Comparison of ENCODE assay signal across 8 cellular contexts in the genomic region with DNA sequence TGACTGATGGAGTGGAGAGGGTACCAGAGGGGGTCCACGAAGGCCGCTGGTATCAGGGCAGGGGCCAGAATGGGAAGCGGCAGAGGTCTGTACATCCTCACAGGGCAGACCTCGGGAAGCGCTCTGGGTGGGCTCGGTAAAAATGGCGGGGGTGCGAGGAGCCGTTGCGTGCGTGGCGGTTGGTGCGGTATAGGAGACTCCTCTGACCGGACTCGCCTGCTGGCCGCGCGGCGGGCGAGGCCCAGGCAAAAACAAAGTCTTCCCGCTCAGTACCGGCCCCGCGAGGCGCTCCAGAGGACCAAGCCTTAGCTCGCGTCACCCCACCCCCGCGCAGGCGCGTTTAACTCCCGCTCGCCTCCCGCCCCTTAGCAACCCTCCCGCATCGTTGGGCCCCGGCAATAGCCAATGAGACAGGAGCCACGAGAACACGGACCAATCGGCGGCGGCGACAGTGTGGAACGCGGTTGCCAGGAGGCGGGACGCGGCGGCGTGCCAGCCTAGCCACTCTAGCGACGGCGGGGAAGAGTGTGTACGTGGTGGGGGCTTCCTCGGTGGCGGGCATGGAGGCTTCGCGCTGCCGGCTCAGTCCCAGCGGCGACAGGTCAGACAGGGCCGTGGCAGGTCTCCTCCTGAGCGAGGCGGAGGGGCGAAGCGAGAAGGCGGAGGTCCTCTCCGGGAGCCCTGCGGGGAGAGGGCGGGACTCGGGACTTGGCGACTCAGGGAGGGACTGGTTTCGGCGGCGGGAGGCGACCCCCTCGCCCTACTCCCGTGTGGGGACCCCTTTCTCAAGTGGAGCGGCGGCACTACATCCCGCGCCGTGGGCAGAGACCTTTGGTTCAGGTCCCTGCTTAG. TPM values are rescaled to one million over a fixed set of nuclear protein-coding genes. Genes with fewer than 3 reads are reported as not detected.
A peak's percentile ranks its signal among the peaks of the same experiment; 100 is the strongest.
DNase-seq lines count a peak whose midpoint lies in the region; ATAC-seq and TF ChIP-seq lines count a peak whose summit lies in the region.

A gene with protein sequence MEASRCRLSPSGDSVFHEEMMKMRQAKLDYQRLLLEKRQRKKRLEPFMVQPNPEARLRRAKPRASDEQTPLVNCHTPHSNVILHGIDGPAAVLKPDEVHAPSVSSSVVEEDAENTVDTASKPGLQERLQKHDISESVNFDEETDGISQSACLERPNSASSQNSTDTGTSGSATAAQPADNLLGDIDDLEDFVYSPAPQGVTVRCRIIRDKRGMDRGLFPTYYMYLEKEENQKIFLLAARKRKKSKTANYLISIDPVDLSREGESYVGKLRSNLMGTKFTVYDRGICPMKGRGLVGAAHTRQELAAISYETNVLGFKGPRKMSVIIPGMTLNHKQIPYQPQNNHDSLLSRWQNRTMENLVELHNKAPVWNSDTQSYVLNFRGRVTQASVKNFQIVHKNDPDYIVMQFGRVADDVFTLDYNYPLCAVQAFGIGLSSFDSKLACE (plus strand): TSS at position 504 of the 852 bp plus-strand sequence. CDS start 57 bp downstream, at position 561.

- peaks cover 7% of the 10 kb centered on the region for H3K4me1 ChIP-seq in RWPE2 (ENCODE audit: insufficient read depth, poor library complexity, severe bottlenecking)

- DNase-seq in EL, result peak; percentile 98
- DNase-seq in GOT3 (lab: John Stamatoyannopoulos, UW), result peak; percentile 92
- peak; percentile 88 for DNase-seq in LNCaP clone FGC (ENCODE audit: low read depth)
- DNase-seq in RWPE2 (ENCODE audit: low spot score), result peak; percentile 100
- DNase-seq in activated effector memory CD4-positive, alpha-beta T cell treated with anti-CD3 and anti-CD28 coated beads, Interleukin-2, amount 50 U/mL, for 16 hours, result peak; percentile 100
- DNase-seq in fibroblast of the aortic adventitia (ENCODE audit: low read depth), result peak; percentile 97

- H3K9me3 ChIP-seq in RWPE2 (ENCODE audit: severe bottlenecking), result no peaks in the 10 kb centered on the region

- peak within 1 kb of the TSS; percentile 60 for H3K27ac ChIP-seq in RWPE2 (ENCODE audit: poor library complexity, severe bottlenecking)

- no peak for TF ChIP-seq CTCF in LNCaP clone FGC (IDR thresholded peaks at IDR 0.05; ENCODE audit: control insufficient read depth, extremely low read depth, insufficient read depth)
- TF ChIP-seq CTCF in RWPE2 (IDR thresholded peaks at IDR 0.05; ENCODE audit: poor library complexity, severe bottlenecking), result no peak
- peak; percentile 34 for TF ChIP-seq CTCF in fibroblast of the aortic adventitia (IDR thresholded peaks at IDR 0.05; ENCODE audit: insufficient read depth, low read length)
- no peak for TF ChIP-seq CTCF in nephron (IDR thresholded peaks at IDR 0.05; ENCODE audit: unreplicated experiment in 3 of 3)

- peaks cover 40% of the 10 kb centered on the region for H3K4me1 Mint-ChIP-seq in nephron
- H3K4me1 Mint-ChIP-seq in stimulated activated naive CD8-positive, alpha-beta T cell treated with anti-CD3 and anti-CD28 coated beads, Interleukin-15, Interleukin-2, amounts not matched to agents 100 ng/mL and 50 ng/mL, for 24 hours (ENCODE audit: low read depth), result peaks cover 37% of the 10 kb centered on the region

- peak within 1 kb of the TSS; percentile 92 to 98 (median 96) for H3K4me3 Mint-ChIP-seq in nephron
- H3K4me3 Mint-ChIP-seq in stimulated activated naive CD8-positive, alpha-beta T cell treated with anti-CD3 and anti-CD28 coated beads, Interleukin-15, Interleukin-2, amounts not matched to agents 100 ng/mL and 50 ng/mL, for 24 hours, result peak within 1 kb of the TSS; percentile 88

- peak within 1 kb of the TSS; percentile 93 to 96 (median 93) for H3K27ac Mint-ChIP-seq in nephron
- H3K27ac Mint-ChIP-seq in stimulated activated naive CD8-positive, alpha-beta T cell treated with anti-CD3 and anti-CD28 coated beads, Interleukin-15, Interleukin-2, amounts not matched to agents 100 ng/mL and 50 ng/mL, for 24 hours, result peak within 1 kb of the TSS; percentile 96

- peaks cover 33% of the 10 kb centered on the region for H3K36me3 ChIP-seq in RWPE2 (ENCODE audit: low read depth)

- H3K4me3 ChIP-seq in LNCaP clone FGC (ENCODE audit: low read depth, low read length) (peak within 1 kb of the TSS; percentile 95), RWPE2 (ENCODE audit: severe bottlenecking) (peak within 1 kb of the TSS; percentile 64), fibroblast of the aortic adventitia (ENCODE audit: low read depth, low read length) (peak within 1 kb of the TSS; percentile 94)

- no peaks in the 10 kb centered on the region for H3K27me3 ChIP-seq in RWPE2 (ENCODE audit: insufficient read depth, poor library complexity, severe bottlenecking)

- H3K9me3 Mint-ChIP-seq in nephron, result no peaks in the 10 kb centered on the region
- H3K9me3 Mint-ChIP-seq in stimulated activated naive CD8-positive, alpha-beta T cell treated with anti-CD3 and anti-CD28 coated beads, Interleukin-15, Interleukin-2, amounts not matched to agents 100 ng/mL and 50 ng/mL, for 24 hours, result no peaks in the 10 kb centered on the region

- H3K36me3 Mint-ChIP-seq in nephron (ENCODE audit: low read depth), result peaks cover 20% of the 10 kb centered on the region
- H3K36me3 Mint-ChIP-seq in stimulated activated naive CD8-positive, alpha-beta T cell treated with anti-CD3 and anti-CD28 coated beads, Interleukin-15, Interleukin-2, amounts not matched to agents 100 ng/mL and 50 ng/mL, for 24 hours (ENCODE audit: low read depth), result peaks cover 25% of the 10 kb centered on the region

- H3K27me3 Mint-ChIP-seq in nephron (ENCODE audit: low read depth), result no peaks in the 10 kb centered on the region
- no peaks in the 10 kb centered on the region for H3K27me3 Mint-ChIP-seq in stimulated activated naive CD8-positive, alpha-beta T cell treated with anti-CD3 and anti-CD28 coated beads, Interleukin-15, Interleukin-2, amounts not matched to agents 100 ng/mL and 50 ng/mL, for 24 hours

- ATAC-seq in RWPE2 (ENCODE audit: low read depth), result peak; percentile 94

RNA-seq across cellular contexts. Expression of the gene that starts here (rescaled TPM):
- 33.3 and 56.6 TPM in 2 replicates for total RNA-seq in fibroblast of the aortic adventitia (ENCODE audit: low replicate concordance)

Comparison
In these comparisons a context has a peak if more than half of its experiments do, and no peak if none do; other contexts are left out.
1. Peak in every context shown above with its lines: DNase-seq, ATAC-seq, H3K4me3 ChIP-seq and H3K27ac ChIP-seq.